13 cellular contexts compared by ENCODE assay signal in the genomic region with DNA sequence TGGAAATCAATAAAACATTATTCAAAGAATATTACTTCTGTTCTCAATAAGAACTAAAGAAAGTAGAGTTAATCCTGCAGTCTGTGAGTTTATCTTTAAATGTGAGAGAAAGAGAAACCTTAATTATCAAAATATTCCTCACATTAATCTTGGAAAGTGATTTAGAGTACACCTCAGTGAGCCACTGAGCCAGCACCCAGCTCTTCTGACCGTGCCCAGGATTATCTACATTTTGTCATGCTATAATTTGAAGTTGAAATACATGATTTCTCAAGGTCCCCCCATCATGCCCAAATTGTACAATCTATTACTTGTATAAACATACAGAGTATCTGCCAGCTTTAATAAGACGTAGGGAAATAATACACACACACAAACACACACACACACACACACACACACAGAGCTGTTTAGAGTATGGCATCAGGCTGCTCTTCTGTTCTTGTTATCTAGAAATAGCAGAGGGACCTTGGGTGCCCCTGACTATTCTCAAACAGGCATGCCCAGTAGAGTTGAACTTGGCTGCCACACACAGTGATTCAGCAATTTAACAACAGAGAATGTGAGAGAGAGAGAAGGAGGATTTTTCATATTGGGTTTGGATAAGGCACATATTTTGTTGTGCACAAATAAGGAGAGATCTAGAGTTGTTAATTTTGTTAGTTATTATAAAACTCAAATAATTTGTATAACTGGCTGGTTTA.
DNase-seq lines count a peak whose midpoint lies in the region; ATAC-seq and TF ChIP-seq lines count a peak whose summit lies in the region.
"Had no signal": no experiment of that assay in that cellular context is flagged by ENCODE, and none has a peak within 500 bp of the region (broad histone marks: within the 10 kb centered on the region; RNA-seq: fewer than 3 reads in every experiment).

No MANE protein-coding gene starts in this region.

- H3K4me1 ChIP-seq in right atrium auricular region = no peaks in the 10 kb centered on the region

- H3K4me3 Mint-ChIP-seq in type B pancreatic cell = no peak overlapping the region
- H3K4me3 Mint-ChIP-seq: naive B cell; stimulated activated memory B cell treated with anti-CD40 and anti-IgM and Interleukin-4, amounts not matched to agents 10 μg/mL and 1 μg/mL and 100 μg/mL, for 72 hours had no signal

- no peaks in the 10 kb centered on the region for H3K36me3 ChIP-seq in right atrium auricular region

- DNase-seq in NCI-H82 (lab: John Stamatoyannopoulos, UW) = peak; percentile 51
- no peak for DNase-seq in NCI-H82 treated with DMSO at 0.1 percent for 48 hours (lab: John Stamatoyannopoulos, UW; ENCODE audit: unreplicated experiment)
- peak; percentile 50 for DNase-seq in astrocyte of the hippocampus (ENCODE audit: low read depth, low spot score)
- no peak for DNase-seq in right atrium auricular region (ENCODE audit: low spot score)
- no peak for DNase-seq in midbrain (lab: John Stamatoyannopoulos, UW)
- no peak for DNase-seq in type B pancreatic cell (ENCODE audit: extremely low spot score, unreplicated experiment)
- no peak for DNase-seq in NCI-H524 (lab: John Stamatoyannopoulos, UW)
- DNase-seq: activated T-cell treated with anti-CD3 and anti-CD28 coated beads, Interleukin-2, amount 50 U/mL, for 1 hour; hippocampal formation; naive B cell; NCI-H1105 treated with DMSO at 0.1 percent for 48 hours had no signal

- H3K36me3 Mint-ChIP-seq in type B pancreatic cell = no peaks in the 10 kb centered on the region
- H3K36me3 Mint-ChIP-seq: naive B cell; stimulated activated memory B cell treated with anti-CD40 and anti-IgM and Interleukin-4, amounts not matched to agents 10 μg/mL and 1 μg/mL and 100 μg/mL, for 72 hours had no signal

- H3K27ac Mint-ChIP-seq in type B pancreatic cell = no peak overlapping the region
- H3K27ac Mint-ChIP-seq: naive B cell; stimulated activated memory B cell treated with anti-CD40 and anti-IgM and Interleukin-4, amounts not matched to agents 10 μg/mL and 1 μg/mL and 100 μg/mL, for 72 hours had no signal

- H3K9me3 Mint-ChIP-seq in type B pancreatic cell = no peaks in the 10 kb centered on the region

- H3K4me3 ChIP-seq in right atrium auricular region = no peak overlapping the region

- H3K9me3 ChIP-seq in right atrium auricular region = no peaks in the 10 kb centered on the region

- peaks cover 14% of the 10 kb centered on the region for H3K4me1 Mint-ChIP-seq in type B pancreatic cell (ENCODE audit: unreplicated experiment)
- H3K4me1 Mint-ChIP-seq: naive B cell; stimulated activated memory B cell treated with anti-CD40 and anti-IgM and Interleukin-4, amounts not matched to agents 10 μg/mL and 1 μg/mL and 100 μg/mL, for 72 hours had no signal

- peak overlapping the region; percentile 35 to 51 for H3K27ac ChIP-seq in right atrium auricular region

- H3K27me3 ChIP-seq in right atrium auricular region = no peaks in the 10 kb centered on the region

- ATAC-seq in GM18867 (IDR thresholded peaks at IDR 0.05; ENCODE audit: unreplicated experiment) = no peak
- ATAC-seq: stimulated activated memory B cell treated with anti-CD40 and anti-IgM and Interleukin-4, amounts not matched to agents 10 μg/mL and 1 μg/mL and 100 μg/mL, for 72 hours had no signal

- H3K27me3 Mint-ChIP-seq in type B pancreatic cell = no peaks in the 10 kb centered on the region

- TF ChIP-seq CTCF in right atrium auricular region (IDR thresholded peaks at IDR 0.05) (no peak), type B pancreatic cell (conservative IDR thresholded peaks at IDR 0.05) (no peak)

Comparison
In these comparisons a context has a peak if more than half of its experiments do, and no peak if none do; other contexts are left out.
1. DNase-seq: peak in NCI-H82 (single experiment) and astrocyte of the hippocampus (single experiment); none in NCI-H82 treated with DMSO at 0.1 percent for 48 hours (single experiment), right atrium auricular region (single experiment), midbrain (single experiment), type B pancreatic cell (single experiment) and NCI-H524 (0 of 2).